Comparison of ENCODE assay signal across 11 cellular contexts in the genomic region with DNA sequence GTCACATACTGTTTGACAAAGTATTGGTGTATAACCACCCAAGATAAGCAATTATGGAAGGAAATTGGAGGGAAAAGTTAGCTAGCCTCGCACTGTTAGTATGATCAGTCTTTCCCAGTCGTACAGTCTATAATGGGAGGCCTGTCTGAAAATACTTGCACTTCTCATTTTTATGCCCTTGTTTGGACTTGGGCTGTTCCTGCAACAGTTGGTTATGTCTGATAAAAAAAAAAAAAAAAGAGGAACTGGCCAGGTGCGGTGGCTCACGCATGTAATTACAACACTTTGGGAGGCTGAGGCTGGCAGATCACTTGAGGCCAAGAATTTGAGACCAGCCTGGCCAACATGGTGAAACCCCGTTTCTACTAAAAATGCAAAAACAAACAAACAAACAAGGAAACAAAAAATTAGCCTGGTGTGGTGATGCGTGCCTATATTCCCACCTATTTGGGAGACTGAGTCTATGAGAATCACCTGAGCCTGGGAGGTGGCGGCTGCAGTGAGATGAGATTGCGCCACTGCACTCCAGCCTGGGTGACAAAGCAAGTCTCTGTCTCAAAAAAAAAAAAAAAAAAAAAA.
DNase-seq lines count a peak whose midpoint lies in the region; ATAC-seq and TF ChIP-seq lines count a peak whose summit lies in the region.
"Had no signal": no experiment of that assay in that cellular context is flagged by ENCODE, and none has a peak within 500 bp of the region (broad histone marks: within the 10 kb centered on the region; RNA-seq: fewer than 3 reads in every experiment).

No MANE protein-coding gene starts in this region.

- H3K27ac ChIP-seq in neutrophil: peak overlapping the region; percentile 72
- H3K27ac ChIP-seq: pancreas had no signal

- H3K4me1 ChIP-seq in neutrophil (ENCODE audit: control insufficient read depth in 1 of 2, insufficient read depth in 1 of 2, low read depth in 1 of 2, low read length in 1 of 2): peaks cover 34 to 39% of the 10 kb centered on the region in 2 experiments
- H3K4me1 ChIP-seq: pancreas had no signal

- ATAC-seq in GM19043 (IDR thresholded peaks at IDR 0.05; ENCODE audit: low read depth, unreplicated experiment) (peak; percentile 83), HG02943 (IDR thresholded peaks at IDR 0.05; ENCODE audit: low read depth, unreplicated experiment) (peak; percentile 73)
- ATAC-seq: activated T-helper 17 cell treated with anti-CD3 and anti-CD28 coated beads, Interleukin-2, amount 50 U/mL, for 72 hours had no signal

- no peaks in the 10 kb centered on the region for H3K9me3 ChIP-seq in neutrophil
- H3K9me3 ChIP-seq: pancreas had no signal

- no peak overlapping the region for H3K4me3 ChIP-seq in NB4 (ENCODE audit: low read depth, low read length)
- peak overlapping the region; percentile 12 to 36 for H3K4me3 ChIP-seq in neutrophil (ENCODE audit: low read depth in 1 of 2, low read length in 1 of 2)
- H3K4me3 ChIP-seq: pancreas had no signal

- no peak for TF ChIP-seq POLR2A in NB4 (IDR thresholded peaks at IDR 0.05; ENCODE audit: extremely low read depth, insufficient read length)

- H3K27me3 ChIP-seq in neutrophil: no peaks in the 10 kb centered on the region
- H3K27me3 ChIP-seq: pancreas had no signal

- TF ChIP-seq CTCF in NB4 (IDR thresholded peaks at IDR 0.05; ENCODE audit: low read depth, low read length): no peak
- no peak for TF ChIP-seq CTCF in neutrophil (IDR thresholded peaks at IDR 0.05)

- DNase-seq in NB4 (ENCODE audit: low read depth): peak; percentile 93
- no peak for DNase-seq in NK-92 treated with Interleukin-12 subunit alpha and Interleukin-12 subunit beta, amount 100 ng/mL, for 24 hours (lab: John Stamatoyannopoulos, UW)
- DNase-seq in UCSD-AML1 (lab: John Stamatoyannopoulos, UW; ENCODE audit: unreplicated experiment): no peak
- DNase-seq in SHP77 (lab: John Stamatoyannopoulos, UW): no peak
- no peak for DNase-seq in activated CD4-positive, CD25-positive, alpha-beta regulatory T cell treated with anti-CD3 and anti-CD28 coated beads, Interleukin-2, amount 50 U/mL, for 72 hours
- DNase-seq: NCI-H2107, pancreas had no signal

- no peaks in the 10 kb centered on the region for H3K36me3 ChIP-seq in neutrophil
- H3K36me3 ChIP-seq: pancreas had no signal
